1 cellular context compared by ENCODE assay signal in genomic region chr22:30718938-30719337, GRCh38.
TF ChIP-seq lines count a peak whose summit lies in the region.

No MANE protein-coding gene starts in this region.

TF ChIP-seq in IMR-90, 13 proteins besides CTCF, POLR2A, EP300 and RAD21:
- TF ChIP-seq NFE2L2 (IDR thresholded peaks at IDR 0.05; ENCODE audit: low read depth, low read length): no peak
- TF ChIP-seq SMC3 (IDR thresholded peaks at IDR 0.05; ENCODE audit: low read depth, low read length): no peak
- TF ChIP-seq USF2 (IDR thresholded peaks at IDR 0.05; ENCODE audit: low read depth, low read length): no peak
- no peak for TF ChIP-seq MAFK (IDR thresholded peaks at IDR 0.05; ENCODE audit: low read depth, low read length)
- no peak for TF ChIP-seq FOS (IDR thresholded peaks at IDR 0.05; ENCODE audit: low read depth, low read length)
- no peak for TF ChIP-seq MAZ (IDR thresholded peaks at IDR 0.05; ENCODE audit: borderline replicate concordance, low read depth, low read length)
- TF ChIP-seq MXI1 (IDR thresholded peaks at IDR 0.05; ENCODE audit: borderline replicate concordance, low read depth, low read length): no peak
- TF ChIP-seq RFX5 (IDR thresholded peaks at IDR 0.05; ENCODE audit: low read depth, low read length): no peak
- TF ChIP-seq BHLHE40 (IDR thresholded peaks at IDR 0.05; ENCODE audit: low read depth, low read length): no peak
- TF ChIP-seq CEBPB (IDR thresholded peaks at IDR 0.05; ENCODE audit: low read depth, low read length): no peak
- TF ChIP-seq ELK1 (IDR thresholded peaks at IDR 0.05; ENCODE audit: borderline replicate concordance, low read depth, low read length): no peak
- no peak for TF ChIP-seq RCOR1 (IDR thresholded peaks at IDR 0.05; ENCODE audit: insufficient replicate concordance, low read length)
